In genomic region chr22:28600546-28601143, GRCh38 we compare ENCODE assay signal across 8 cellular contexts.
DNase-seq lines count a peak whose midpoint lies in the region; ATAC-seq, FAIRE-seq and TF ChIP-seq lines count a peak whose summit lies in the region.

No MANE protein-coding gene starts in this region.

- no peaks in the 10 kb centered on the region for H3K36me3 Mint-ChIP-seq in activated naive CD4-positive, alpha-beta T cell treated with anti-CD3 and anti-CD28 coated beads, Interleukin-2, amount 50 U/mL, for 72 hours

- no peak overlapping the region for H3K4me3 ChIP-seq in astrocyte of the spinal cord (ENCODE audit: low read depth, low read length)
- no peak overlapping the region for H3K4me3 ChIP-seq in transverse colon

- H3K27ac ChIP-seq in transverse colon, result no peak overlapping the region

- DNase-seq in AG09319 (ENCODE audit: extremely low read depth, low read depth) (peak; percentile 31), GM19240 (ENCODE audit: insufficient read length, low spot score) (peak; percentile 1), NCI-H345 treated with DMSO at 0.1 percent for 48 hours (lab: John Stamatoyannopoulos, UW; ENCODE audit: unreplicated experiment) (peak; percentile 40), astrocyte of the spinal cord (ENCODE audit: low read depth, low spot score) (peak; percentile 76), transverse colon (no peak)
- no peak for DNase-seq in activated naive CD4-positive, alpha-beta T cell treated with anti-CD3 and anti-CD28 coated beads, Interleukin-2, amount 50 U/mL, for 72 hours (ENCODE audit: low spot score in 2 of 2)

- no peak overlapping the region for H3K27ac Mint-ChIP-seq in activated naive CD4-positive, alpha-beta T cell treated with anti-CD3 and anti-CD28 coated beads, Interleukin-2, amount 50 U/mL, for 72 hours

- H3K36me3 ChIP-seq in transverse colon, result no peaks in the 10 kb centered on the region

- TF ChIP-seq POLR2A in transverse colon (IDR thresholded peaks at IDR 0.05), result no peak

- peak; percentile 99 for FAIRE-seq in islet of Langerhans (lab: Jason Lieb, UNC)

- intact Hi-C loops in transverse colon (cut with DNase I; ENCODE audit: low total_unique reads), result loop anchor here (5.0 kb wide), 1 partner anchor 227 kb away; no protein-coding TSS in a partner anchor

- TF ChIP-seq EP300 in transverse colon (IDR thresholded peaks at IDR 0.05; ENCODE audit: low read depth), result no peak

- no peaks in the 10 kb centered on the region for H3K4me1 ChIP-seq in transverse colon

- no peaks in the 10 kb centered on the region for H3K9me3 ChIP-seq in transverse colon

- TF ChIP-seq CTCF in AG09319 (IDR thresholded peaks at IDR 0.05; ENCODE audit: low read depth, low read length) (peak; percentile 17), astrocyte of the spinal cord (IDR thresholded peaks at IDR 0.05; ENCODE audit: low read depth, low read length) (peak; percentile 14), transverse colon (IDR thresholded peaks at IDR 0.05) (peak; percentile 48 to 62 (median 59))

- no peaks in the 10 kb centered on the region for H3K27me3 ChIP-seq in transverse colon

- no peak for ATAC-seq in GM21367 (IDR thresholded peaks at IDR 0.05; ENCODE audit: unreplicated experiment)
- no peak for ATAC-seq in activated naive CD4-positive, alpha-beta T cell treated with anti-CD3 and anti-CD28 coated beads, Interleukin-2, amount 50 U/mL, for 72 hours

- no peaks in the 10 kb centered on the region for H3K9me3 Mint-ChIP-seq in activated naive CD4-positive, alpha-beta T cell treated with anti-CD3 and anti-CD28 coated beads, Interleukin-2, amount 50 U/mL, for 72 hours

- in situ Hi-C loops in astrocyte of the spinal cord (cut with HindIII; ENCODE audit: low sequenced_read_pairs) (no loop called here), transverse colon (cut with MboI; ENCODE audit: low pct_ligation_motif_present in 1 of 4, low pct_unique_long_range_greater_than_20kb in 1 of 4, low sequenced_read_pairs in 3 of 4) (loop anchor here (5.0 to 25.0 kb wide), 5 partner anchors 227 to 437 kb away; no protein-coding TSS in a partner anchor)

- WGBS in transverse colon (ENCODE audit: low coverage in 1 of 2), 2 donors, result 51% methylated on average over 3 of the region's 3 CpGs

Comparison
In these comparisons a context has a peak if more than half of its experiments do, and no peak if none do; other contexts are left out.
1. DNase-seq: peak in AG09319 (single experiment), GM19240 (single experiment), NCI-H345 treated with DMSO at 0.1 percent for 48 hours (single experiment) and astrocyte of the spinal cord (single experiment); none in transverse colon (single experiment) and activated naive CD4-positive, alpha-beta T cell treated with anti-CD3 and anti-CD28 coated beads, Interleukin-2, amount 50 U/mL, for 72 hours (0 of 2).
2. Peak in every context shown above with its lines, with median percentiles within 50 percentile points of each other: CTCF ChIP-seq.